8 cellular contexts compared by ENCODE assay signal in genomic region chr17:20992987-20993862, GRCh38. TPM values are rescaled to one million over a fixed set of nuclear protein-coding genes. Genes with fewer than 3 reads are reported as not detected.
DNase-seq lines count a peak whose midpoint lies in the region; ATAC-seq and TF ChIP-seq lines count a peak whose summit lies in the region.

No MANE protein-coding gene starts in this region.

- H3K4me3 ChIP-seq in kidney epithelial cell (ENCODE audit: low read depth, low read length) = no peak overlapping the region

- peak; percentile 97 for TF ChIP-seq CTCF in kidney epithelial cell (IDR thresholded peaks at IDR 0.05; ENCODE audit: insufficient read depth, low read length, poor library complexity, severe bottlenecking)

- H3K36me3 ChIP-seq in kidney epithelial cell (ENCODE audit: control insufficient read depth, insufficient read depth, low read length) = no peaks in the 10 kb centered on the region

- H3K27me3 ChIP-seq in kidney epithelial cell (ENCODE audit: control insufficient read depth, insufficient read depth, low read length) = no peaks in the 10 kb centered on the region

- DNase-seq in SIG-M5 treated with dmso at 0.1 percent for 504 hours (lab: John Stamatoyannopoulos, UW; ENCODE audit: unreplicated experiment) (peak; percentile 55), SIG-M5 (lab: John Stamatoyannopoulos, UW) (no peak), NCI-H1694 (lab: John Stamatoyannopoulos, UW) (peak; percentile 87), cerebellum (ENCODE audit: low spot score) (peak; percentile 69), kidney epithelial cell (ENCODE audit: low read depth) (peak; percentile 9)
- peak; percentile 67 for DNase-seq in activated CD4-positive, CD25-positive, alpha-beta regulatory T cell treated with anti-CD3 and anti-CD28 coated beads, Interleukin-2, amount 50 U/mL, for 72 hours
- DNase-seq in stimulated activated CD4-positive, alpha-beta T cell treated with anti-CD3 and anti-CD28 coated beads, Interleukin-1b, Interleukin-23, amount 100 ng/mL, for 4 hours (ENCODE audit: low read depth in 2 of 2) = peak; percentile 36 to 38

- no peak for ATAC-seq in HG03432 (IDR thresholded peaks at IDR 0.05; ENCODE audit: unreplicated experiment)

RNA-seq across cellular contexts. Expression of gene USP22, which starts 49.6 kb away (rescaled TPM):
- total RNA-seq in cerebellum (309 TPM), kidney epithelial cell (235 and 248 TPM in 2 replicates)
